In the genomic region with DNA sequence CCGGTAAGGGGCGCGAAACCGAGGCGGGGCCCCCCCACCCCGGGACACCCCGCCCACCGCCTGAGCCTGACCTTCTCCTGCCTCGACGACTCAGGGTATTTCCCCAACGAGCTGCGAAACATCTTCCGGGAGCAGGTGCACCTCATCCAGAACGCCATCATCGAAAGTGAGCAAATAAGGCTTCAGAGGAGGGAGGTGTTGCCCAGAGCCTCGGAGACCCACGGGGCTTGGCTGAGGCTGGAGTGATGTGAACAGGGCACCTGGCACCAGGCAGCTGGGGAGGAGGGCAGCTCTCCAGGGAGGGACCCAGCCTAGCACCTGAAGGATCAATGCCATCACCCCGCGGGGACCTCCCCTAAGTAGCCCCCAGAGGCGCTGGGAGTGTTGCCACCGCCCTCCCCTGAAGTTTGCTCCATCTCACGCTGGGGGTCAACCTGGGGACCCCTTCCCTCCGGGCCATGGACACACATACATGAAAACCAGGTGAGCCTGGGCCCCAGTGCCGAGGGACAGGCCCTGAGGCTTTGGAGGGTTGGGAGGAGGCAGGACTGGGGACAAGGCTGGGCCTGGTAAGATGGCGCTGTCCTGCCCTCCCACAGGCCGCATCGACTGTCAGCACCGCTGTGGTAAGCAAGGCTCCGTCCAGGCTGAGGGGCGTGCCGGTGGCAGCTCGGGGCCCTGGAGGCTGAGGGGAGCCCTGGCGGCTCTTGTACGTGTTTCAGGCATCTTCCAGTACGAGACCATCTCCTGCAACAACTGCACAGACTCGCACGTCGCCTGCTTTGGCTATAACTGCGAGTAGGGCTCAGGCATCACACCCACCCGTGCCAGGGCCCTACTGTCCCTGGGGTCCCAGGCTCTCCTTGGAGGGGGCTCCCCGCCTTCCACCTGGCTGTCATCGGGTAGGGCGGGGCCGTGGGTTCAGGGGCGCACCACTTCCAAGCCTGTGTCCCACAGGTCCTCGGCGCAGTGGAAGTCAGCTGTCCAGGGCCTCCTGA, we compare ENCODE assay signal across 8 cellular contexts. TPM values are rescaled to one million over a fixed set of nuclear protein-coding genes. Genes with fewer than 3 reads are reported as not detected.
DNase-seq lines count a peak whose midpoint lies in the region; ATAC-seq and TF ChIP-seq lines count a peak whose summit lies in the region.

No MANE protein-coding gene starts in this region.

- peaks cover 29% of the 10 kb centered on the region for H3F3A ChIP-seq in MM.1S (ENCODE audit: insufficient read depth, low read length)

- H3K4me3 ChIP-seq in MM.1S (ENCODE audit: low read length) = peak overlapping the region; percentile 65

- peak overlapping the region; percentile 63 to 85 (median 84) for H3K4me3 Mint-ChIP-seq in immature natural killer cell

- no peaks in the 10 kb centered on the region for H3K9me3 ChIP-seq in MM.1S (replicated peaks; ENCODE audit: insufficient read depth, low read length)

- peaks cover 21% of the 10 kb centered on the region for H3K4me1 ChIP-seq in MM.1S (ENCODE audit: low read length)

- H3K27ac Mint-ChIP-seq in immature natural killer cell = peak overlapping the region in 3 of 6 donors; percentile 40 to 88 (median 77)

- H4K20me1 ChIP-seq in MM.1S (ENCODE audit: insufficient read depth, low read length) = no peaks in the 10 kb centered on the region

- no peak for TF ChIP-seq CTCF in MM.1S (IDR thresholded peaks at IDR 0.05; ENCODE audit: low read length)

- no peaks in the 10 kb centered on the region for H3K9me2 ChIP-seq in MM.1S (replicated peaks; ENCODE audit: insufficient read depth, low read length)

- H3K36me3 Mint-ChIP-seq in immature natural killer cell = peaks cover 0 to 22% (median 8%) of the 10 kb centered on the region in 3 donors

- peak overlapping the region; percentile 85 for H3K27ac ChIP-seq in MM.1S (ENCODE audit: low read length)

- H2AFZ ChIP-seq in MM.1S (ENCODE audit: low read length) = peak overlapping the region; percentile 51

- peak; percentile 5 for ATAC-seq in stimulated activated naive CD8-positive, alpha-beta T cell treated with anti-CD3 and anti-CD28 coated beads, Interleukin-15, Interleukin-2, amounts not matched to agents 100 U/mL and 50 U/mL, for 24 hours
- no peak for ATAC-seq in GM19452 (IDR thresholded peaks at IDR 0.05; ENCODE audit: unreplicated experiment)
- ATAC-seq in HG02678 (IDR thresholded peaks at IDR 0.05; ENCODE audit: unreplicated experiment) = no peak

- peaks cover 59% of the 10 kb centered on the region for H3K79me2 ChIP-seq in MM.1S (ENCODE audit: low read length)

- peak overlapping the region; percentile 63 for H3K9ac ChIP-seq in MM.1S (ENCODE audit: low read length)

- DNase-seq in DMS 273 (lab: John Stamatoyannopoulos, UW; ENCODE audit: unreplicated experiment) = peak; percentile 58
- no peak for DNase-seq in DMS 273 treated with DMSO at 0.1 percent for 48 hours (lab: John Stamatoyannopoulos, UW)
- DNase-seq in MM.1S = peak; percentile 84
- DNase-seq in activated gamma-delta T cell treated with anti-CD3 and anti-CD28 coated beads, Interleukin-2, amount 50 U/mL, for 16 hours (ENCODE audit: low read depth) = peak; percentile 41
- DNase-seq in immature natural killer cell = peak in 1 of 3 donors; percentile 33
- peak; percentile 79 for DNase-seq in stimulated activated naive CD8-positive, alpha-beta T cell treated with anti-CD3 and anti-CD28 coated beads, Interleukin-15, Interleukin-2, amounts not matched to agents 100 U/mL and 50 U/mL, for 24 hours

- no peaks in the 10 kb centered on the region for H3K27me3 ChIP-seq in MM.1S (replicated peaks; ENCODE audit: insufficient read depth, low read length)

- peaks cover 15 to 23% (median 21%) of the 10 kb centered on the region in 3 donors for H3K27me3 Mint-ChIP-seq in immature natural killer cell (ENCODE audit: low read depth in 3 of 3)

- no peaks in the 10 kb centered on the region for H3K9me3 Mint-ChIP-seq in immature natural killer cell

- peak overlapping the region; percentile 86 for H3K4me2 ChIP-seq in MM.1S (ENCODE audit: low read depth, low read length)

- peaks cover 27% of the 10 kb centered on the region in 2 donors for H3K4me1 Mint-ChIP-seq in immature natural killer cell

- 0 out of 2 replicates have a peak, but pooled peaks cover 11% of the 10 kb centered on the region for H3K36me3 ChIP-seq in MM.1S (replicated peaks; ENCODE audit: insufficient read depth, low read length)

RNA-seq across cellular contexts. Expression of gene IZUMO4, which starts 0.9 kb away (rescaled TPM):
- under 1 TPM in 1 of 3 donors, not detected in 2; 0.42 TPM for polyA plus RNA-seq in immature natural killer cell

RNA-seq across cellular contexts. Expression of gene MOB3A, which starts 1.5 kb away (rescaled TPM):
- polyA plus RNA-seq in immature natural killer cell = 100 to 1,000 TPM in 1 of 3 donors, 10 to 100 TPM in 2; 39.4 to 160 (median 42.2) TPM

RNA-seq across cellular contexts. Expression of gene MKNK2, which starts 46.6 kb away (rescaled TPM):
- 10 to 100 TPM; 22.7 to 39.2 (median 23.9) TPM for polyA plus RNA-seq in immature natural killer cell

RNA-seq across cellular contexts. Expression of gene AP3D1, which starts 53.7 kb away (rescaled TPM):
- 10 to 100 TPM; 11.7 to 44.5 (median 17.9) TPM for polyA plus RNA-seq in immature natural killer cell
